1 cellular context compared by ENCODE assay signal in the genomic region with DNA sequence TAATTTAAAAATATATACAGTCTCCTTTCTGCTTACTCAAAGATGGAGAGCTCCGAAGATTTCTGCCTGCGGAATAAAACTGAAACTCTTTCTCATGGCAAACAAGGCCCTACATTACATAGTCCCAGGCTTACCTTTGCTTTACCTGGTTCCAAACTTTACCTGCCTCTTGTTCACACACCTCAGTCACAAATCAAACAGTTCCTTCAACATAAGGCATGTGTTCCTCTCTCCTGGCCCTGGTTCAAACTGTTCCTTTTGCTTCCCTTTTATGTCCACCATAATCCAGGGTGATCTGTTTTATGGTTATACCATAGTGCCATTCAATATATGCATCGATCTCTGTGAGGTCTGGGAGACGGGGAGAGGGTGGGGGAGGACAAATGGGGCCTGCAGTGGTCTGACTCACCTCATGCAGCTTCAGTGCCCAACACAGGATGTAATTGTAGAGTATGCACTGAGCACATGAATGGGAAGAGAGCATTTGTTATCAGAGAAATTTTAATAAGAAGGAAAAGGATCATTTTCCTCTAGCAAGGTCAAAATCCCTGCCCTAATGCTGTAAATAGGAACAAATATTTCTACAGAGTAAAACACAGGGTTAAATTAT.
TF ChIP-seq lines count a peak whose summit lies in the region.

No MANE protein-coding gene starts in this region.

TF ChIP-seq in GM23338, 12 proteins besides CTCF, POLR2A, EP300 and RAD21 (continued from another document):
- TF ChIP-seq, protein P1, sequence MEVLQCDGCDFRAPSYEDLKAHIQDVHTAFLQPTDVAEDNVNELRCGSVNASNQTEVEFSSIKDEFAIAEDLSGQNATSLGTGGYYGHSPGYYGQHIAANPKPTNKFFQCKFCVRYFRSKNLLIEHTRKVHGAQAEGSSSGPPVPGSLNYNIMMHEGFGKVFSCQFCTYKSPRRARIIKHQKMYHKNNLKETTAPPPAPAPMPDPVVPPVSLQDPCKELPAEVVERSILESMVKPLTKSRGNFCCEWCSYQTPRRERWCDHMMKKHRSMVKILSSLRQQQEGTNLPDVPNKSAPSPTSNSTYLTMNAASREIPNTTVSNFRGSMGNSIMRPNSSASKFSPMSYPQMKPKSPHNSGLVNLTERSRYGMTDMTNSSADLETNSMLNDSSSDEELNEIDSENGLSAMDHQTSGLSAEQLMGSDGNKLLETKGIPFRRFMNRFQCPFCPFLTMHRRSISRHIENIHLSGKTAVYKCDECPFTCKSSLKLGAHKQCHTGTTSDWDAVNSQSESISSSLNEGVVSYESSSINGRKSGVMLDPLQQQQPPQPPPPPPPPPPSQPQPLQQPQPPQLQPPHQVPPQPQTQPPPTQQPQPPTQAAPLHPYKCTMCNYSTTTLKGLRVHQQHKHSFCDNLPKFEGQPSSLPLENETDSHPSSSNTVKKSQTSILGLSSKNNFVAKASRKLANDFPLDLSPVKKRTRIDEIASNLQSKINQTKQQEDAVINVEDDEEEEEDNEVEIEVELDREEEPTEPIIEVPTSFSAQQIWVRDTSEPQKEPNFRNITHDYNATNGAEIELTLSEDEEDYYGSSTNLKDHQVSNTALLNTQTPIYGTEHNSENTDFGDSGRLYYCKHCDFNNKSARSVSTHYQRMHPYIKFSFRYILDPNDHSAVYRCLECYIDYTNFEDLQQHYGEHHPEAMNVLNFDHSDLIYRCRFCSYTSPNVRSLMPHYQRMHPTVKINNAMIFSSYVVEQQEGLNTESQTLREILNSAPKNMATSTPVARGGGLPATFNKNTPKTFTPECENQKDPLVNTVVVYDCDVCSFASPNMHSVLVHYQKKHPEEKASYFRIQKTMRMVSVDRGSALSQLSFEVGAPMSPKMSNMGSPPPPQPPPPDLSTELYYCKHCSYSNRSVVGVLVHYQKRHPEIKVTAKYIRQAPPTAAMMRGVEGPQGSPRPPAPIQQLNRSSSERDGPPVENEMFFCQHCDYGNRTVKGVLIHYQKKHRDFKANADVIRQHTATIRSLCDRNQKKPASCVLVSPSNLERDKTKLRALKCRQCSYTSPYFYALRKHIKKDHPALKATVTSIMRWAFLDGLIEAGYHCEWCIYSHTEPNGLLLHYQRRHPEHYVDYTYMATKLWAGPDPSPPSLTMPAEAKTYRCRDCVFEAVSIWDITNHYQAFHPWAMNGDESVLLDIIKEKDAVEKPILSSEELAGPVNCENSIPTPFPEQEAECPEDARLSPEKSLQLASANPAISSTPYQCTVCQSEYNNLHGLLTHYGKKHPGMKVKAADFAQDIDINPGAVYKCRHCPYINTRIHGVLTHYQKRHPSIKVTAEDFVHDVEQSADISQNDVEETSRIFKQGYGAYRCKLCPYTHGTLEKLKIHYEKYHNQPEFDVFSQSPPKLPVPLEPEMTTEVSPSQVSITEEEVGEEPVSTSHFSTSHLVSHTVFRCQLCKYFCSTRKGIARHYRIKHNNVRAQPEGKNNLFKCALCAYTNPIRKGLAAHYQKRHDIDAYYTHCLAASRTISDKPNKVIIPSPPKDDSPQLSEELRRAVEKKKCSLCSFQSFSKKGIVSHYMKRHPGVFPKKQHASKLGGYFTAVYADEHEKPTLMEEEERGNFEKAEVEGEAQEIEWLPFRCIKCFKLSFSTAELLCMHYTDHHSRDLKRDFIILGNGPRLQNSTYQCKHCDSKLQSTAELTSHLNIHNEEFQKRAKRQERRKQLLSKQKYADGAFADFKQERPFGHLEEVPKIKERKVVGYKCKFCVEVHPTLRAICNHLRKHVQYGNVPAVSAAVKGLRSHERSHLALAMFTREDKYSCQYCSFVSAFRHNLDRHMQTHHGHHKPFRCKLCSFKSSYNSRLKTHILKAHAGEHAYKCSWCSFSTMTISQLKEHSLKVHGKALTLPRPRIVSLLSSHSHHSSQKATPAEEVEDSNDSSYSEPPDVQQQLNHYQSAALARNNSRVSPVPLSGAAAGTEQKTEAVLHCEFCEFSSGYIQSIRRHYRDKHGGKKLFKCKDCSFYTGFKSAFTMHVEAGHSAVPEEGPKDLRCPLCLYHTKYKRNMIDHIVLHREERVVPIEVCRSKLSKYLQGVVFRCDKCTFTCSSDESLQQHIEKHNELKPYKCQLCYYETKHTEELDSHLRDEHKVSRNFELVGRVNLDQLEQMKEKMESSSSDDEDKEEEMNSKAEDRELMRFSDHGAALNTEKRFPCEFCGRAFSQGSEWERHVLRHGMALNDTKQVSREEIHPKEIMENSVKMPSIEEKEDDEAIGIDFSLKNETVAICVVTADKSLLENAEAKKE (CRISPR knock-in tag; IDR thresholded peaks at IDR 0.05), result no peak
- TF ChIP-seq ZNF114 (CRISPR knock-in tag; IDR thresholded peaks at IDR 0.05), result no peak
- TF ChIP-seq ZNF331 (CRISPR knock-in tag; IDR thresholded peaks at IDR 0.05; ENCODE audit: low read depth), result no peak
- TF ChIP-seq, protein P2, sequence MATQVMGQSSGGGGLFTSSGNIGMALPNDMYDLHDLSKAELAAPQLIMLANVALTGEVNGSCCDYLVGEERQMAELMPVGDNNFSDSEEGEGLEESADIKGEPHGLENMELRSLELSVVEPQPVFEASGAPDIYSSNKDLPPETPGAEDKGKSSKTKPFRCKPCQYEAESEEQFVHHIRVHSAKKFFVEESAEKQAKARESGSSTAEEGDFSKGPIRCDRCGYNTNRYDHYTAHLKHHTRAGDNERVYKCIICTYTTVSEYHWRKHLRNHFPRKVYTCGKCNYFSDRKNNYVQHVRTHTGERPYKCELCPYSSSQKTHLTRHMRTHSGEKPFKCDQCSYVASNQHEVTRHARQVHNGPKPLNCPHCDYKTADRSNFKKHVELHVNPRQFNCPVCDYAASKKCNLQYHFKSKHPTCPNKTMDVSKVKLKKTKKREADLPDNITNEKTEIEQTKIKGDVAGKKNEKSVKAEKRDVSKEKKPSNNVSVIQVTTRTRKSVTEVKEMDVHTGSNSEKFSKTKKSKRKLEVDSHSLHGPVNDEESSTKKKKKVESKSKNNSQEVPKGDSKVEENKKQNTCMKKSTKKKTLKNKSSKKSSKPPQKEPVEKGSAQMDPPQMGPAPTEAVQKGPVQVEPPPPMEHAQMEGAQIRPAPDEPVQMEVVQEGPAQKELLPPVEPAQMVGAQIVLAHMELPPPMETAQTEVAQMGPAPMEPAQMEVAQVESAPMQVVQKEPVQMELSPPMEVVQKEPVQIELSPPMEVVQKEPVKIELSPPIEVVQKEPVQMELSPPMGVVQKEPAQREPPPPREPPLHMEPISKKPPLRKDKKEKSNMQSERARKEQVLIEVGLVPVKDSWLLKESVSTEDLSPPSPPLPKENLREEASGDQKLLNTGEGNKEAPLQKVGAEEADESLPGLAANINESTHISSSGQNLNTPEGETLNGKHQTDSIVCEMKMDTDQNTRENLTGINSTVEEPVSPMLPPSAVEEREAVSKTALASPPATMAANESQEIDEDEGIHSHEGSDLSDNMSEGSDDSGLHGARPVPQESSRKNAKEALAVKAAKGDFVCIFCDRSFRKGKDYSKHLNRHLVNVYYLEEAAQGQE (IDR thresholded peaks at IDR 0.05; ENCODE audit: unreplicated experiment), result no peak
TF ChIP-seq in GM23338: peak in this region for 0.
